Comparison of ENCODE assay signal across 26 cellular contexts in genomic region chr2:62812921-62813825, GRCh38.
"Had no signal": no experiment of that assay in that cellular context is flagged by ENCODE, and none has a peak within 500 bp of the region (broad histone marks: within the 10 kb centered on the region; RNA-seq: fewer than 3 reads in every experiment).

No MANE protein-coding gene starts in this region.

- H3K4me1 ChIP-seq: breast epithelium, colonic mucosa, pancreas, psoas muscle, suprapubic skin, uterus had no signal

- H3K9me3 ChIP-seq: breast epithelium, colonic mucosa, esophagus squamous epithelium, gastrocnemius medialis, neutrophil, pancreas, psoas muscle, stomach, suprapubic skin, tibial nerve, uterus had no signal

- H3K27me3 Mint-ChIP-seq: central memory CD8-positive, alpha-beta T cell; effector memory CD8-positive, alpha-beta T cell; memory B cell had no signal

- H3K9me3 Mint-ChIP-seq: central memory CD8-positive, alpha-beta T cell; effector memory CD8-positive, alpha-beta T cell had no signal

- ATAC-seq: activated naive CD4-positive, alpha-beta T cell treated with anti-CD3 and anti-CD28 coated beads, Interleukin-2, amount 50 U/mL, for 72 hours; effector memory CD8-positive, alpha-beta T cell; gastrocnemius medialis; pancreas; psoas muscle had no signal

- H3K27ac Mint-ChIP-seq: activated naive CD4-positive, alpha-beta T cell treated with anti-CD3 and anti-CD28 coated beads, Interleukin-2, amount 50 U/mL, for 72 hours; effector memory CD8-positive, alpha-beta T cell had no signal

- H3K4me3 Mint-ChIP-seq: central memory CD8-positive, alpha-beta T cell; effector memory CD8-positive, alpha-beta T cell; memory B cell; nephron had no signal

- FAIRE-seq: pancreas, TTC549 had no signal

- H3K27ac ChIP-seq: breast epithelium, colonic mucosa, dorsolateral prefrontal cortex, esophagus squamous epithelium, gastrocnemius medialis, neutrophil, pancreas, psoas muscle, right atrium auricular region, stomach, suprapubic skin, uterus, WERI-Rb-1 had no signal

- DNase-seq: activated CD4-positive, alpha-beta T cell treated with anti-CD3 and anti-CD28 coated beads for 1 hour; activated gamma-delta T cell treated with Interleukin-2 at 50 U/mL for 16 hours; activated T-cell treated with anti-CD3 and anti-CD28 coated beads, Interleukin-2, amount 50 U/mL, for 1 hour; amniotic stem cell; colonic mucosa; dorsolateral prefrontal cortex; effector memory CD8-positive, alpha-beta T cell; esophagus squamous epithelium; gastrocnemius medialis; hippocampal formation; pancreas; psoas muscle; stimulated activated CD4-positive, alpha-beta T cell treated with anti-CD3 and anti-CD28 coated beads, Interleukin-12 subunit alpha, Interleukin-12 subunit beta, amount 100 ng/mL, for 4 hours; stomach; WERI-Rb-1 had no signal

- H3K4me3 ChIP-seq: breast epithelium, colonic mucosa, dorsolateral prefrontal cortex, esophagus squamous epithelium, gastrocnemius medialis, pancreas, psoas muscle, right atrium auricular region, stomach, suprapubic skin, tibial nerve, uterus had no signal

- H3K36me3 ChIP-seq: breast epithelium, colonic mucosa, esophagus squamous epithelium, gastrocnemius medialis, neutrophil, pancreas, right atrium auricular region, stomach, suprapubic skin, uterus, WERI-Rb-1 had no signal

- H3K27me3 ChIP-seq: breast epithelium, colonic mucosa, dorsolateral prefrontal cortex, esophagus squamous epithelium, gastrocnemius medialis, neutrophil, pancreas, right atrium auricular region, stomach, suprapubic skin, tibial nerve, uterus had no signal
